ENCODE assay signal across 12 cellular contexts in the genomic region with DNA sequence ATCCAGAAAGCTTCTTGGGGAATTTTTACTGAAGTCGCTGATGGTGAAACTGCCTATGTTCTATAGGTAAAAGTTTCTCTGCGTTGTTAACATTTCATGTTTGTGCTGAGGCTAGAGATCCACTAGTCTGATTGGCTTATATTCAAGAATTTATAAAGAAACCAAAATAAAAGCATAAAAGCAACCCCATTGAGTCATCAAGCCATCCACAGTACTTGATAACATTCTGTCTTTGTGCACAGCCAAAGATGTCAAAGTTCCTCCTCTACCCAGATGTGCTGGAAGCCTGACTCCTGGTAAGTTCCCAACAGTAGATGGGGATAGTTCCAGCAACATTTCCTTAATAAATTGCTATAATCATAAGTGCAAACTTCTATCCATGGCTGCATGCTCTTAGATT.
DNase-seq lines count a peak whose midpoint lies in the region; ATAC-seq, FAIRE-seq and TF ChIP-seq lines count a peak whose summit lies in the region.
"Had no signal": no experiment of that assay in that cellular context is flagged by ENCODE, and none has a peak within 500 bp of the region (broad histone marks: within the 10 kb centered on the region; RNA-seq: fewer than 3 reads in every experiment).

No MANE protein-coding gene starts in this region.

- ATAC-seq in left ventricle myocardium superior (peak; percentile 69), GM18520 (IDR thresholded peaks at IDR 0.05; ENCODE audit: unreplicated experiment) (no peak)

- H3K9me3 Mint-ChIP-seq in endodermal cell: no peaks in the 10 kb centered on the region

- H3K27ac ChIP-seq in subcutaneous abdominal adipose tissue (ENCODE audit: low read depth, low read length) (peak overlapping the region; percentile 19), endodermal cell (ENCODE audit: low read depth, low read length) (no peak overlapping the region)

- H3K36me3 ChIP-seq in subcutaneous abdominal adipose tissue (ENCODE audit: control insufficient read depth in 5 of 5, insufficient read depth in 5 of 5, low read length in 5 of 5) (no peaks in the 10 kb centered on the region), endodermal cell (ENCODE audit: control insufficient read depth, insufficient read depth, low read length) (peaks cover 13% of the 10 kb centered on the region)

- H3K27me3 Mint-ChIP-seq in endodermal cell (ENCODE audit: insufficient read depth): no peaks in the 10 kb centered on the region

- no peak overlapping the region for H3K4me3 Mint-ChIP-seq in endodermal cell

- no peak overlapping the region for H3K27ac Mint-ChIP-seq in endodermal cell

- FAIRE-seq in H54 (lab: Jason Lieb, UNC): peak; percentile 84
- FAIRE-seq: H1 had no signal

- no peaks in the 10 kb centered on the region for H3K27me3 ChIP-seq in subcutaneous abdominal adipose tissue (ENCODE audit: control insufficient read depth in 5 of 5, insufficient read depth in 4 of 5, low read length in 5 of 5)
- no peaks in the 10 kb centered on the region for H3K27me3 ChIP-seq in endodermal cell (ENCODE audit: control insufficient read depth, insufficient read depth, low read length, poor library complexity, severe bottlenecking)

- TF ChIP-seq POLR2A in H54 (IDR thresholded peaks at IDR 0.05; ENCODE audit: low read depth, low read length): no peak

- H3K9ac ChIP-seq in subcutaneous abdominal adipose tissue (ENCODE audit: low read length in 5 of 5) (no peak overlapping the region), endodermal cell (ENCODE audit: extremely low read depth, low read length, poor library complexity, severe bottlenecking) (no peak overlapping the region)

- DNase-seq in H54 (ENCODE audit: insufficient read length, low spot score): no peak
- peak; percentile 58 for DNase-seq in astrocyte of the hippocampus (ENCODE audit: low read depth, low spot score)
- no peak for DNase-seq in left ventricle myocardium superior
- no peak for DNase-seq in T-helper 2 cell
- no peak for DNase-seq in endodermal cell
- DNase-seq: activated naive CD4-positive, alpha-beta T cell treated with anti-CD3 and anti-CD28 coated beads, Interleukin-2, amount 50 U/mL, for 16 hours; Caco-2; NCI-H1092 treated with DMSO at 0.1 percent for 48 hours; NCI-H345 had no signal

- H3K4me1 ChIP-seq in subcutaneous abdominal adipose tissue (ENCODE audit: control insufficient read depth in 5 of 5, insufficient read depth in 5 of 5, low read length in 5 of 5) (peaks cover 0 to 27% (median 14%) of the 10 kb centered on the region in 5 donors), endodermal cell (ENCODE audit: control insufficient read depth, insufficient read depth, low read length) (peaks cover 6% of the 10 kb centered on the region)
- H3K4me1 ChIP-seq: Caco-2 had no signal

- no peak for TF ChIP-seq CTCF in endodermal cell (conservative IDR thresholded peaks at IDR 0.05)

- WGBS in endodermal cell (ENCODE audit: insufficient coverage in 1 of 2, insufficient read length in 1 of 2), 2 experiments: 88% methylated on average over 2 of the region's 2 CpGs; no CpG with 5 or more reads in 1 of the 2 experiments

- H3K4me1 Mint-ChIP-seq in endodermal cell: peaks cover 4% of the 10 kb centered on the region

- H3K36me3 Mint-ChIP-seq in endodermal cell (ENCODE audit: low read depth): no peaks in the 10 kb centered on the region

- intact Hi-C loops in left ventricle myocardium superior (cut with micrococcal nuclease): no loop called here

- H3K4me3 ChIP-seq in subcutaneous abdominal adipose tissue (ENCODE audit: low read depth in 1 of 5, low read length in 5 of 5) (no peak overlapping the region), endodermal cell (ENCODE audit: low read length) (no peak overlapping the region)

- no peaks in the 10 kb centered on the region for H3K9me3 ChIP-seq in subcutaneous abdominal adipose tissue (ENCODE audit: control insufficient read depth in 5 of 5, low read length in 5 of 5)
- H3K9me3 ChIP-seq in endodermal cell (ENCODE audit: control insufficient read depth, low read length): no peaks in the 10 kb centered on the region
- H3K9me3 ChIP-seq: Caco-2 had no signal
